Comparison of ENCODE assay signal across 8 cellular contexts in genomic region chr14:65222434-65222833, GRCh38.
DNase-seq lines count a peak whose midpoint lies in the region; ATAC-seq and TF ChIP-seq lines count a peak whose summit lies in the region.

No MANE protein-coding gene starts in this region.

- peaks cover 14% of the 10 kb centered on the region for H3K4me1 ChIP-seq in CD8-positive, alpha-beta memory T cell (ENCODE audit: insufficient read depth, low read length)
- H3K4me1 ChIP-seq in tibial nerve = peaks cover 0 to 35% (median 0%) of the 10 kb centered on the region in 4 donors

- peaks cover 0 to 4% of the 10 kb centered on the region in 2 donors for H3K27me3 Mint-ChIP-seq in CD8-positive, alpha-beta memory T cell
- no peaks in the 10 kb centered on the region for H3K27me3 Mint-ChIP-seq in natural killer cell treated with Interleukin-12 subunit alpha and Interleukin-12 subunit beta and Interleukin-15 and Interleukin-18, amount 100 ng/mL, for 72 hours

- peak; percentile 78 to 83 (median 79) for TF ChIP-seq CTCF in tibial nerve (IDR thresholded peaks at IDR 0.05)

- H3K27ac ChIP-seq in CD8-positive, alpha-beta memory T cell (ENCODE audit: low read depth, low read length) = no peak overlapping the region
- peak overlapping the region; percentile 32 to 77 (median 61) for H3K27ac ChIP-seq in tibial nerve

- H3K4me1 Mint-ChIP-seq in CD8-positive, alpha-beta memory T cell = peaks cover 20 to 24% (median 21%) of the 10 kb centered on the region in 3 donors
- peaks cover 7 to 27% of the 10 kb centered on the region in 2 donors for H3K4me1 Mint-ChIP-seq in natural killer cell treated with Interleukin-12 subunit alpha and Interleukin-12 subunit beta and Interleukin-15 and Interleukin-18, amount 100 ng/mL, for 72 hours (ENCODE audit: low read depth in 2 of 2)

- H3K4me3 ChIP-seq in CD8-positive, alpha-beta memory T cell (ENCODE audit: low read length) = no peak overlapping the region
- H3K4me3 ChIP-seq in H7 (ENCODE audit: insufficient read depth, low read depth, low read length) (no peak overlapping the region), tibial nerve (no peak overlapping the region)

- H3K27ac Mint-ChIP-seq in CD8-positive, alpha-beta memory T cell = peak overlapping the region in 4 of 8 donors; percentile 29 to 59 (median 45)
- peak overlapping the region in 1 of 2 donors; percentile 30 for H3K27ac Mint-ChIP-seq in natural killer cell treated with Interleukin-12 subunit alpha and Interleukin-12 subunit beta and Interleukin-15 and Interleukin-18, amount 100 ng/mL, for 72 hours

- CTCF ChIA-PET in CD8-positive, alpha-beta memory T cell (lab: Charles Lee) = interaction anchor here (1.0 to 1.2 kb wide), 5 partner anchors 10 to 602 kb away, joined by 3 to 5 read pairs (median 3); partner anchors contain the start of gene FUT8

- no peak for TF ChIP-seq POLR2A in erythroblast (IDR thresholded peaks at IDR 0.05; ENCODE audit: low read length)
- no peak for TF ChIP-seq POLR2A in tibial nerve (IDR thresholded peaks at IDR 0.05)

- no peaks in the 10 kb centered on the region for H3K27me3 ChIP-seq in CD8-positive, alpha-beta memory T cell (ENCODE audit: insufficient read depth, low read length, poor library complexity, severe bottlenecking)
- H3K27me3 ChIP-seq in H7 (ENCODE audit: control insufficient read depth, insufficient read depth, low read length) (no peaks in the 10 kb centered on the region), tibial nerve (no peaks in the 10 kb centered on the region)

- ATAC-seq in natural killer cell treated with Interleukin-12 subunit alpha and Interleukin-12 subunit beta and Interleukin-15 and Interleukin-18, amount 100 ng/mL, for 72 hours = peak; percentile 74 to 75
- no peak for ATAC-seq in GM18858 (IDR thresholded peaks at IDR 0.05; ENCODE audit: unreplicated experiment)

- peak; percentile 8 to 58 for TF ChIP-seq EP300 in tibial nerve (IDR thresholded peaks at IDR 0.05)

- H3K9me3 ChIP-seq in CD8-positive, alpha-beta memory T cell (ENCODE audit: low read length) = no peaks in the 10 kb centered on the region
- H3K9me3 ChIP-seq in tibial nerve = no peaks in the 10 kb centered on the region

- DNase-seq in CD8-positive, alpha-beta memory T cell = peak in 4 of 5 donors; percentile 21 to 47 (median 23)
- DNase-seq in H7 (peak; percentile 70), NCI-H524 treated with DMSO at 0.1 percent for 48 hours (lab: John Stamatoyannopoulos, UW) (peak; percentile 12), activated T-cell treated with anti-CD3 and anti-CD28 coated beads for 1 hour (ENCODE audit: low read depth) (peak; percentile 39), erythroblast (lab: John Stamatoyannopoulos, UW) (peak; percentile 69 to 78), tibial nerve (ENCODE audit: low spot score in 2 of 2) (no peak)
- no peak for DNase-seq in natural killer cell treated with Interleukin-12 subunit alpha and Interleukin-12 subunit beta and Interleukin-15 and Interleukin-18, amount 100 ng/mL, for 72 hours (ENCODE audit: low spot score)

- POLR2A ChIA-PET in CD8-positive, alpha-beta memory T cell (lab: Charles Lee) = no interaction called here

- WGBS in tibial nerve, 2 donors = 27 to 29% methylated on average over 8 of the region's 8 CpGs

- H3K4me3 Mint-ChIP-seq in CD8-positive, alpha-beta memory T cell = no peak overlapping the region
- no peak overlapping the region for H3K4me3 Mint-ChIP-seq in natural killer cell treated with Interleukin-12 subunit alpha and Interleukin-12 subunit beta and Interleukin-15 and Interleukin-18, amount 100 ng/mL, for 72 hours

- H3K36me3 ChIP-seq in CD8-positive, alpha-beta memory T cell (ENCODE audit: insufficient read depth, low read length) = no peaks in the 10 kb centered on the region
- H3K36me3 ChIP-seq in H7 (replicated peaks; ENCODE audit: control insufficient read depth, insufficient read depth, low read length) (no peaks in the 10 kb centered on the region), tibial nerve (no peaks in the 10 kb centered on the region)

- no peaks in the 10 kb centered on the region for H3K36me3 Mint-ChIP-seq in CD8-positive, alpha-beta memory T cell
- no peaks in the 10 kb centered on the region for H3K36me3 Mint-ChIP-seq in natural killer cell treated with Interleukin-12 subunit alpha and Interleukin-12 subunit beta and Interleukin-15 and Interleukin-18, amount 100 ng/mL, for 72 hours

- H3K9me3 Mint-ChIP-seq in CD8-positive, alpha-beta memory T cell = no peaks in the 10 kb centered on the region
- no peaks in the 10 kb centered on the region for H3K9me3 Mint-ChIP-seq in natural killer cell treated with Interleukin-12 subunit alpha and Interleukin-12 subunit beta and Interleukin-15 and Interleukin-18, amount 100 ng/mL, for 72 hours

Comparison
In these comparisons a context has a peak if more than half of its experiments do, and no peak if none do; other contexts are left out.
1. DNase-seq: peak in CD8-positive, alpha-beta memory T cell (4 of 5), H7 (single experiment), NCI-H524 treated with DMSO at 0.1 percent for 48 hours (single experiment), activated T-cell treated with anti-CD3 and anti-CD28 coated beads for 1 hour (single experiment) and erythroblast (2 of 2); none in natural killer cell treated with Interleukin-12 subunit alpha and Interleukin-12 subunit beta and Interleukin-15 and Interleukin-18, amount 100 ng/mL, for 72 hours (single experiment) and tibial nerve (0 of 2).